9 cellular contexts compared by ENCODE assay signal in the genomic region with DNA sequence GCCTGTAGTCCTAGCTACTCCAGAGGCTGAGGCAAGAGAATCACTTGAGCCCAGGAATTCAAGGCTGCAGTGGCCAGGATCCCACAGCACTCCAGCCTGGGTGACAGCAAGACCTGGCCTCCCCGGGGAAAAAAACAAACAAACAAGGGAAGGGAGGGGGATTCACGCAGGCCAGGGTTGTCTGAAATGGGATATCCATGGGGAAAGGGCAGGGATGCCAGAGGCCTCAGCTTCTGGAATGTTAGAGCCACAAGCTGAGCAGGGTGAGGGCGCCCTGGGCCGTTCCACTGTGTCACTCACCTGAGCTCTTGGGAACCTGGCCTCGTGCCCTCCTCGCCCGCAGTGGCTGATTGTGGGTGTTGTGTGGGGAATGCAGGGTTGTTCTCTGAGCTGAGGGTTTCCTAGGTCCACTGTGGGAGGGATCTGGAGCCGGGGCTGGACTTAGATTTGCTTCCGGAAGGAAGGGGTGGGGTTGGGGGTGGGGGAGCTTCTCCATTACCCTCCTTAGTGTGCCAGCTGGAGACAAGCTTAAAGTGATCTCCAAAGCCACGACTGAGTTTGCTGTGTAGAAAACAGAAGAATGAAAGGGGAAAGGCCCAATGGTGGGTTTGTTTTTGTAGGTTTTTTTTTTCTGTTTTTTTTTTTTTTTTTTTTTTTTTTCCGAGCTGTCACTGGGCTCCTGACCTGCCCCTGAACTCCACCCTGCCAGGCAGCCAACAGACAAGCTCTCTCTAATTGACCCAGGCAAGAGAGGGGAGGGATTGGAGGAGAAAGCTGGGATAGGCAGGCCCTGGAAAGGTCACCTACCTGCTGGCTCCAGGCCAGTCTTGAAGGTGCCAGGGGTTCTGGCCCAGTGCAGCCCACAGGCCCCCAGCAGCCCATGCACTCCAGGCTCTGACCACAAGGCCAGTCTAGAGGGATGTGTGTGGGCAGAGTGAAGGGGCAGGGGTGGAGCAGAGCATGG. TPM values are rescaled to one million over a fixed set of nuclear protein-coding genes. Genes with fewer than 3 reads are reported as not detected.
DNase-seq lines count a peak whose midpoint lies in the region; ATAC-seq lines count a peak whose summit lies in the region.
"Had no signal": no experiment of that assay in that cellular context is flagged by ENCODE, and none has a peak within 500 bp of the region (broad histone marks: within the 10 kb centered on the region; RNA-seq: fewer than 3 reads in every experiment).

A gene (minus strand): TSS at position 414 of the 964 bp plus-strand sequence. CDS start 1,189 bp downstream, outside the sequence.

- H2AFZ ChIP-seq in ACC112 (ENCODE audit: low read length, unreplicated experiment): no peak within 1 kb of the TSS

- peak within 1 kb of the TSS; percentile 27 to 41 (median 39) for H3K27ac Mint-ChIP-seq in IgD-negative memory B cell
- H3K27ac Mint-ChIP-seq: T-helper 1 cell treated with Interleukin-12 subunit alpha and Interleukin-12 subunit beta and Interleukin-4 antibody, amounts not matched to agents 30 μg/mL and 1 μg/mL, for 36 hours had no signal

- peak within 1 kb of the TSS; percentile 63 for H3K4me3 ChIP-seq in ACC112 (ENCODE audit: low read depth, low read length)

- H3K27me3 Mint-ChIP-seq in IgD-negative memory B cell: peaks cover 2% of the 10 kb centered on the region

- peaks cover 2 to 4% (median 4%) of the 10 kb centered on the region in 3 donors for H3K4me1 Mint-ChIP-seq in IgD-negative memory B cell

- no peaks in the 10 kb centered on the region for H3K79me2 ChIP-seq in ACC112 (ENCODE audit: control insufficient read depth, insufficient read depth, low read length, unreplicated experiment)

- DNase-seq in ecto neural progenitor cell (ENCODE audit: low spot score) (peak; percentile 47), myocyte (ENCODE audit: low read depth) (peak; percentile 12), NCI-H1436 (lab: John Stamatoyannopoulos, UW) (no peak)

- H3K27me3 ChIP-seq in ACC112 (ENCODE audit: insufficient read depth, low read length): no peaks in the 10 kb centered on the region

- ATAC-seq in GM21390 (IDR thresholded peaks at IDR 0.05; ENCODE audit: unreplicated experiment) (no peak), HG03135 (IDR thresholded peaks at IDR 0.05; ENCODE audit: unreplicated experiment) (no peak), GM18498 (IDR thresholded peaks at IDR 0.05; ENCODE audit: unreplicated experiment) (no peak)

- no peaks in the 10 kb centered on the region for H3K36me3 Mint-ChIP-seq in IgD-negative memory B cell

- H3K9me3 Mint-ChIP-seq in IgD-negative memory B cell: no peaks in the 10 kb centered on the region
- H3K9me3 Mint-ChIP-seq: T-helper 1 cell treated with Interleukin-12 subunit alpha and Interleukin-12 subunit beta and Interleukin-4 antibody, amounts not matched to agents 30 μg/mL and 1 μg/mL, for 36 hours had no signal

- H3K36me3 ChIP-seq in ACC112 (ENCODE audit: insufficient read depth, low read length): no peaks in the 10 kb centered on the region

- H3K4me3 Mint-ChIP-seq in IgD-negative memory B cell: peak within 1 kb of the TSS in 3 of 4 donors; percentile 17 to 52 (median 21)
- H3K4me3 Mint-ChIP-seq: T-helper 1 cell treated with Interleukin-12 subunit alpha and Interleukin-12 subunit beta and Interleukin-4 antibody, amounts not matched to agents 30 μg/mL and 1 μg/mL, for 36 hours had no signal

- no peaks in the 10 kb centered on the region for H3K4me1 ChIP-seq in ACC112 (ENCODE audit: control insufficient read depth, insufficient read depth, low read length, unreplicated experiment)

- no peak within 1 kb of the TSS for H3K27ac ChIP-seq in ACC112 (ENCODE audit: low read depth, low read length)

RNA-seq across cellular contexts. Expression of the gene that starts here (rescaled TPM):
- 8.2 TPM for polyA plus RNA-seq in IgD-negative memory B cell
- 3.4 and 3.5 TPM in 2 replicates for total RNA-seq in myocyte
- 13.9 TPM for polyA plus RNA-seq in myocyte (2012)
